In genomic region chr19:44847144-44848035, GRCh38 we compare ENCODE assay signal across 8 cellular contexts. TPM values are rescaled to one million over a fixed set of nuclear protein-coding genes. Genes with fewer than 3 reads are reported as not detected.
A peak's percentile ranks its signal among the peaks of the same experiment; 100 is the strongest.
DNase-seq lines count a peak whose midpoint lies in the region; ATAC-seq and TF ChIP-seq lines count a peak whose summit lies in the region.

No MANE protein-coding gene starts in this region.

- peak; percentile 92 for TF ChIP-seq POLR2A in prostate gland (IDR thresholded peaks at IDR 0.05)

- ATAC-seq in left ventricle myocardium superior (peak; percentile 2), HG02938 (IDR thresholded peaks at IDR 0.05; ENCODE audit: unreplicated experiment) (no peak), GM21423 (IDR thresholded peaks at IDR 0.05; ENCODE audit: unreplicated experiment) (no peak), HG02610 (IDR thresholded peaks at IDR 0.05; ENCODE audit: unreplicated experiment) (no peak)

- TF ChIP-seq CTCF in prostate gland (IDR thresholded peaks at IDR 0.05) = peak in 1 of 4 experiments; percentile 19

- no peaks in the 10 kb centered on the region for H3K27me3 ChIP-seq in prostate gland (replicated peaks; ENCODE audit: insufficient read depth)

- peak overlapping the region; percentile 99 to 100 for H3K4me3 ChIP-seq in prostate gland

- H3K4me1 ChIP-seq in prostate gland (replicated peaks) = peaks cover 11% of the 10 kb centered on the region

- intact Hi-C loops in left ventricle myocardium superior (cut with micrococcal nuclease) (no loop called here), prostate gland (cut with DNase I) (loop anchor here (2.0 to 5.0 kb wide), 2 partner anchors 43 to 105 kb away; partner anchors contain the start of gene TOMM40)

- WGBS in prostate gland = 2% methylated on average over 44 of the region's 47 CpGs

- no peaks in the 10 kb centered on the region for H3K36me3 ChIP-seq in prostate gland

- H3K9me3 ChIP-seq in prostate gland = no peaks in the 10 kb centered on the region

- peak; percentile 78 for DNase-seq in DMS53 (lab: John Stamatoyannopoulos, UW)
- DNase-seq in NCI-H1105 (lab: John Stamatoyannopoulos, UW) = peak; percentile 75
- peak; percentile 11 for DNase-seq in amniotic stem cell (lab: John Stamatoyannopoulos, UW)
- DNase-seq in left ventricle myocardium superior = peak; percentile 81
- DNase-seq in prostate gland (ENCODE audit: low spot score) = peak; percentile 86

- peak overlapping the region; percentile 99 to 100 for H3K27ac ChIP-seq in prostate gland

RNA-seq across cellular contexts. Expression of gene NECTIN2, which starts 1.3 kb away (rescaled TPM):
- total RNA-seq in left ventricle myocardium superior (35.4 TPM), prostate gland (100 to 1,000 TPM; 223 to 279 TPM)

RNA-seq across cellular contexts. Expression of gene BCAM, which starts 38.5 kb away (rescaled TPM):
- total RNA-seq in left ventricle myocardium superior (85.5 TPM), prostate gland (100 to 1,000 TPM; 258 to 501 TPM)

RNA-seq across cellular contexts. Expression of gene TOMM40, which starts 43.7 kb away (rescaled TPM):
- total RNA-seq in left ventricle myocardium superior (49.8 TPM), prostate gland (10 to 100 TPM; 44.9 to 81.3 TPM)

RNA-seq across cellular contexts. Expression of gene APOE, which starts 58.2 kb away (rescaled TPM):
- total RNA-seq in left ventricle myocardium superior (18.9 TPM), prostate gland (100 to 1,000 TPM; 206 to 503 TPM)

Comparison
In these comparisons a context has a peak if more than half of its experiments do, and no peak if none do; other contexts are left out.
1. DNase-seq: peak in every context shown above with its lines; median percentile 86 in prostate gland; 81 in left ventricle myocardium superior; 78 in DMS53; 75 in NCI-H1105; 11 in amniotic stem cell.